8 cellular contexts compared by ENCODE assay signal in the genomic region with DNA sequence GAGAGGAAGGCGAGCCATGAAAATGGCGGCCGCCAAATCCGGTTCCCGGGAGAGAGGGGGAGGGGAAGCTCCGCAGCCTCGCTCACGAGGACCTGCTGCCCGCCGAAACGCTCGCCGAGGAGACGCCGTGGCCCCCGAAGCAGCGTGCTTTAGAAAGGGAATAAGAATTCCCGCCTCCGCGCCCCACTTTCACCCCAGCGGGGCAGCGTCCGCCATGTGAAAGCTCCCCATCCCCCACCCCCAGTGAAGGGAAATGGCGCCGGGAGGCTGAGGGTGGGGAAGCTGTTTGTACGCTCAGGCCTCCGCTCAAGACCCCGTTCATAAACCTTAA. TPM values are rescaled to one million over a fixed set of nuclear protein-coding genes. Genes with fewer than 3 reads are reported as not detected.
DNase-seq lines count a peak whose midpoint lies in the region; ATAC-seq and TF ChIP-seq lines count a peak whose summit lies in the region.

No MANE protein-coding gene starts in this region.

- H3K9me2 ChIP-seq in PC-3 (replicated peaks; ENCODE audit: low read length) = no peaks in the 10 kb centered on the region

- H3K4me3 Mint-ChIP-seq in activated T-helper 1 cell treated with anti-CD3 and anti-CD28 coated beads, Interleukin-12 subunit alpha, Interleukin-12 subunit beta, Interleukin-2, Interleukin-4 antibody, amounts not matched to agents 30 ng/mL and 10 ng/mL and 1 ng/mL, durations not matched to agents 14 hours and 24 hours and 36 hours = peak overlapping the region; percentile 100
- H3K4me3 Mint-ChIP-seq in neural crest cell = peak overlapping the region; percentile 100
- peak overlapping the region; percentile 99 to 100 for H3K4me3 Mint-ChIP-seq in stimulated activated naive CD8-positive, alpha-beta T cell treated with anti-CD3 and anti-CD28 coated beads, Interleukin-15, amount 100 ng/mL, for 72 hours

- CTCF ChIA-PET in PC-3 (lab: Charles Lee) = interaction anchor here (0.5 kb wide), 1 partner anchor 85 kb away, joined by 3 read pairs; no protein-coding TSS in a partner anchor

- peaks cover 56% of the 10 kb centered on the region for H3K36me3 ChIP-seq in PC-3 (ENCODE audit: low read depth, low read length)
- peaks cover 2% of the 10 kb centered on the region for H3K36me3 ChIP-seq in fibroblast of lung (ENCODE audit: control insufficient read depth, insufficient read depth, low read length)

- H3K4me2 ChIP-seq in PC-3 (ENCODE audit: low read length) (peak overlapping the region; percentile 82), fibroblast of lung (ENCODE audit: extremely low read depth, insufficient read depth, low read length) (no peak overlapping the region)

- peak overlapping the region; percentile 100 for H3K27ac Mint-ChIP-seq in activated T-helper 1 cell treated with anti-CD3 and anti-CD28 coated beads, Interleukin-12 subunit alpha, Interleukin-12 subunit beta, Interleukin-2, Interleukin-4 antibody, amounts not matched to agents 30 ng/mL and 10 ng/mL and 1 ng/mL, durations not matched to agents 14 hours and 24 hours and 36 hours
- H3K27ac Mint-ChIP-seq in neural crest cell (ENCODE audit: unreplicated experiment) = peak overlapping the region; percentile 99
- peak overlapping the region; percentile 100 for H3K27ac Mint-ChIP-seq in stimulated activated naive CD8-positive, alpha-beta T cell treated with anti-CD3 and anti-CD28 coated beads, Interleukin-15, amount 100 ng/mL, for 72 hours

- H3K79me2 ChIP-seq in PC-3 (ENCODE audit: low read length) = peaks cover 91% of the 10 kb centered on the region
- peaks cover 90% of the 10 kb centered on the region for H3K79me2 ChIP-seq in fibroblast of lung (ENCODE audit: control insufficient read depth, insufficient read depth, low read length)

- peaks cover 21% of the 10 kb centered on the region for H3F3A ChIP-seq in PC-3 (ENCODE audit: low read length, unreplicated experiment)

- H3K4me1 ChIP-seq in PC-3 (ENCODE audit: insufficient read depth, low read length) (peaks cover 30% of the 10 kb centered on the region), fibroblast of lung (ENCODE audit: control insufficient read depth, extremely low read depth, insufficient read depth, low read length) (peaks cover 10% of the 10 kb centered on the region)

- H3K36me3 Mint-ChIP-seq in activated T-helper 1 cell treated with anti-CD3 and anti-CD28 coated beads, Interleukin-12 subunit alpha, Interleukin-12 subunit beta, Interleukin-2, Interleukin-4 antibody, amounts not matched to agents 30 ng/mL and 10 ng/mL and 1 ng/mL, durations not matched to agents 14 hours and 24 hours and 36 hours (ENCODE audit: low read depth) = peaks cover 70% of the 10 kb centered on the region
- H3K36me3 Mint-ChIP-seq in neural crest cell (ENCODE audit: low read depth) = peaks cover 57% of the 10 kb centered on the region

- peaks cover 75% of the 10 kb centered on the region for H4K20me1 ChIP-seq in PC-3 (ENCODE audit: low read length)
- H4K20me1 ChIP-seq in fibroblast of lung (ENCODE audit: control insufficient read depth, extremely low read depth, insufficient read depth, low read length) = peaks cover 10% of the 10 kb centered on the region

- H3K9me3 ChIP-seq in PC-3 (ENCODE audit: low read length) = no peaks in the 10 kb centered on the region
- no peaks in the 10 kb centered on the region for H3K9me3 ChIP-seq in fibroblast of lung (ENCODE audit: control insufficient read depth, insufficient read depth, low read depth, low read length)

- H3K27me3 Mint-ChIP-seq in activated T-helper 1 cell treated with anti-CD3 and anti-CD28 coated beads, Interleukin-12 subunit alpha, Interleukin-12 subunit beta, Interleukin-2, Interleukin-4 antibody, amounts not matched to agents 30 ng/mL and 10 ng/mL and 1 ng/mL, durations not matched to agents 14 hours and 24 hours and 36 hours (ENCODE audit: insufficient read depth) = no peaks in the 10 kb centered on the region
- peaks cover 48% of the 10 kb centered on the region for H3K27me3 Mint-ChIP-seq in neural crest cell (ENCODE audit: low read depth)
- no peaks in the 10 kb centered on the region for H3K27me3 Mint-ChIP-seq in stimulated activated naive CD8-positive, alpha-beta T cell treated with anti-CD3 and anti-CD28 coated beads, Interleukin-15, amount 100 ng/mL, for 72 hours

- ATAC-seq in HG03342 (IDR thresholded peaks at IDR 0.05; ENCODE audit: unreplicated experiment) (peak; percentile 5), PC-3 (peak; percentile 9; the same call in 1 of the 2 replicates)
- peak; percentile 35 for ATAC-seq in stimulated activated naive CD8-positive, alpha-beta T cell treated with anti-CD3 and anti-CD28 coated beads, Interleukin-15, amount 100 ng/mL, for 72 hours

- H3K9me3 Mint-ChIP-seq in activated T-helper 1 cell treated with anti-CD3 and anti-CD28 coated beads, Interleukin-12 subunit alpha, Interleukin-12 subunit beta, Interleukin-2, Interleukin-4 antibody, amounts not matched to agents 30 ng/mL and 10 ng/mL and 1 ng/mL, durations not matched to agents 14 hours and 24 hours and 36 hours = no peaks in the 10 kb centered on the region
- H3K9me3 Mint-ChIP-seq in neural crest cell = peaks cover 6% of the 10 kb centered on the region
- H3K9me3 Mint-ChIP-seq in stimulated activated naive CD8-positive, alpha-beta T cell treated with anti-CD3 and anti-CD28 coated beads, Interleukin-15, amount 100 ng/mL, for 72 hours = no peaks in the 10 kb centered on the region

- H3K4me1 Mint-ChIP-seq in activated T-helper 1 cell treated with anti-CD3 and anti-CD28 coated beads, Interleukin-12 subunit alpha, Interleukin-12 subunit beta, Interleukin-2, Interleukin-4 antibody, amounts not matched to agents 30 ng/mL and 10 ng/mL and 1 ng/mL, durations not matched to agents 14 hours and 24 hours and 36 hours (ENCODE audit: low read depth) = peaks cover 47% of the 10 kb centered on the region
- peaks cover 62% of the 10 kb centered on the region for H3K4me1 Mint-ChIP-seq in neural crest cell
- H3K4me1 Mint-ChIP-seq in stimulated activated naive CD8-positive, alpha-beta T cell treated with anti-CD3 and anti-CD28 coated beads, Interleukin-15, amount 100 ng/mL, for 72 hours = peaks cover 56% of the 10 kb centered on the region

- no peaks in the 10 kb centered on the region for H3K27me3 ChIP-seq in PC-3 (ENCODE audit: low read length)
- H3K27me3 ChIP-seq in fibroblast of lung (ENCODE audit: control insufficient read depth, insufficient read depth, low read length) = no peaks in the 10 kb centered on the region

- DNase-seq in EL = peak; percentile 57
- DNase-seq in PC-3 = peak; percentile 38
- peak; percentile 70 for DNase-seq in activated T-helper 1 cell treated with anti-CD3 and anti-CD28 coated beads, Interleukin-12 subunit alpha, Interleukin-12 subunit beta, Interleukin-2, Interleukin-4 antibody, amounts not matched to agents 30 ng/mL and 10 ng/mL and 1 ng/mL, durations not matched to agents 14 hours and 24 hours and 36 hours (ENCODE audit: low spot score)
- no peak for DNase-seq in fibroblast of lung (ENCODE audit: low read depth in 2 of 2)
- peak; percentile 59 for DNase-seq in neural crest cell (ENCODE audit: low read depth, low spot score)
- DNase-seq in stimulated activated naive CD8-positive, alpha-beta T cell treated with anti-CD3 and anti-CD28 coated beads, Interleukin-15, amount 100 ng/mL, for 72 hours = peak; percentile 80 to 83
- DNase-seq in GM19240 (ENCODE audit: insufficient read length, low spot score) = no peak

- intact Hi-C loops in PC-3 (cut with micrococcal nuclease) = loop anchor here (5.0 kb wide), 2 partner anchors 92 to 967 kb away; a partner anchor contains a TSS
- intact Hi-C loops in activated T-helper 1 cell treated with anti-CD3 and anti-CD28 coated beads, Interleukin-12 subunit alpha, Interleukin-12 subunit beta, Interleukin-2, Interleukin-4 antibody, amounts not matched to agents 30 ng/mL and 10 ng/mL and 1 ng/mL, durations not matched to agents 14 hours and 24 hours and 36 hours (cut with micrococcal nuclease) = loop anchor here (1.0 to 10.0 kb wide), 4 partner anchors 44 to 1463 kb away; a partner anchor contains a TSS

- TF ChIP-seq CTCF in PC-3 (conservative IDR thresholded peaks at IDR 0.05; ENCODE audit: low read depth, low read length) (no peak), fibroblast of lung (conservative IDR thresholded peaks at IDR 0.05 in 1 of 2, IDR thresholded peaks at IDR 0.05 in 1 of 2; ENCODE audit: low read depth in 1 of 2, low read length in 2 of 2) (no peak), neural crest cell (conservative IDR thresholded peaks at IDR 0.05) (no peak)

- POLR2A ChIA-PET in PC-3 (lab: Charles Lee; ENCODE audit: unreplicated experiment) = interaction anchor here (0.6 to 0.7 kb wide), 3 partner anchors 118 to 975 kb away, joined by 3 to 9 read pairs (median 4); no protein-coding TSS in a partner anchor

- H3K9ac ChIP-seq in PC-3 (ENCODE audit: low read length) (peak overlapping the region; percentile 96), fibroblast of lung (ENCODE audit: insufficient read depth, low read length) (peak overlapping the region; percentile 95)

- peak overlapping the region; percentile 99 for H3K4me3 ChIP-seq in PC-3 (ENCODE audit: low read length)
- peak overlapping the region; percentile 87 to 99 (median 92) for H3K4me3 ChIP-seq in fibroblast of lung (replicated peaks in 1 of 4; ENCODE audit: control extremely low read depth in 1 of 4, insufficient read depth in 1 of 4, low read depth in 3 of 4, low read length in 4 of 4)

- peak overlapping the region; percentile 78 for H3K27ac ChIP-seq in PC-3 (ENCODE audit: low read length)
- H3K27ac ChIP-seq in fibroblast of lung (ENCODE audit: insufficient read depth, low read length) = peak overlapping the region; percentile 98

- BruUV-seq in PC-3 (replicated peaks; lab: Mats Ljungman, UMichigan) = TSS peak; percentile 36

- H2AFZ ChIP-seq in PC-3 (ENCODE audit: low read length) (no peak overlapping the region), fibroblast of lung (ENCODE audit: low read length) (no peak overlapping the region)

RNA-seq across cellular contexts. Expression of a gene that starts 0.5 kb away (rescaled TPM):
- total RNA-seq in PC-3 (2014; rRNA removed) (304 and 457 TPM in 2 replicates), fibroblast of lung (65.0 and 82.1 TPM in 2 replicates), neural crest cell (1,068 and 1,071 TPM in 2 replicates)
- 821 and 823 TPM in 2 replicates for total RNA-seq in activated T-helper 1 cell treated with anti-CD3 and anti-CD28 coated beads, Interleukin-12 subunit alpha, Interleukin-12 subunit beta, Interleukin-2, Interleukin-4 antibody, amounts not matched to agents 30 ng/mL and 10 ng/mL and 1 ng/mL, durations not matched to agents 14 hours and 24 hours and 36 hours
- polyA plus RNA-seq in fibroblast of lung = 428 and 602 TPM in 2 replicates
- 706 and 1,019 TPM in 2 replicates for polyA plus RNA-seq in fibroblast of lung (2012)
- 35.1 and 40.6 TPM in 2 replicates for polyA minus RNA-seq in fibroblast of lung (ENCODE audit: low replicate concordance)

RNA-seq across cellular contexts. Expression of a gene that starts 1.5 kb away (rescaled TPM):
- 126 and 132 TPM in 2 replicates for total RNA-seq in PC-3 (2014; rRNA removed)
- 284 and 298 TPM in 2 replicates for total RNA-seq in activated T-helper 1 cell treated with anti-CD3 and anti-CD28 coated beads, Interleukin-12 subunit alpha, Interleukin-12 subunit beta, Interleukin-2, Interleukin-4 antibody, amounts not matched to agents 30 ng/mL and 10 ng/mL and 1 ng/mL, durations not matched to agents 14 hours and 24 hours and 36 hours
- 105 and 121 TPM in 2 replicates for total RNA-seq in fibroblast of lung
- 124 and 136 TPM in 2 replicates for polyA plus RNA-seq in fibroblast of lung
- polyA plus RNA-seq in fibroblast of lung (2012) = 135 and 136 TPM in 2 replicates
- polyA minus RNA-seq in fibroblast of lung (ENCODE audit: low replicate concordance) = 2.0 and 4.4 TPM in 2 replicates
- total RNA-seq in neural crest cell = 291 and 293 TPM in 2 replicates

RNA-seq across cellular contexts. Expression of a gene that starts 48.1 kb away (rescaled TPM):
- total RNA-seq in PC-3 (2014; rRNA removed) = 40.0 and 45.2 TPM in 2 replicates
- 80.1 TPM in 2 replicates for total RNA-seq in activated T-helper 1 cell treated with anti-CD3 and anti-CD28 coated beads, Interleukin-12 subunit alpha, Interleukin-12 subunit beta, Interleukin-2, Interleukin-4 antibody, amounts not matched to agents 30 ng/mL and 10 ng/mL and 1 ng/mL, durations not matched to agents 14 hours and 24 hours and 36 hours
- 5.4 and 9.1 TPM in 2 replicates for total RNA-seq in fibroblast of lung
- polyA plus RNA-seq in fibroblast of lung = 5.3 and 12.2 TPM in 2 replicates
- polyA plus RNA-seq in fibroblast of lung (2012) = 3.2 and 7.3 TPM in 2 replicates
- polyA minus RNA-seq in fibroblast of lung (ENCODE audit: low replicate concordance) = 0.74 and 2.3 TPM in 2 replicates
- 2.4 and 3.5 TPM in 2 replicates for total RNA-seq in neural crest cell

Comparison
In these comparisons a context has a peak if more than half of its experiments do, and no peak if none do; other contexts are left out.
1. DNase-seq: peak in EL (single experiment), PC-3 (single experiment), activated T-helper 1 cell treated with anti-CD3 and anti-CD28 coated beads, Interleukin-12 subunit alpha, Interleukin-12 subunit beta, Interleukin-2, Interleukin-4 antibody, amounts not matched to agents 30 ng/mL and 10 ng/mL and 1 ng/mL, durations not matched to agents 14 hours and 24 hours and 36 hours (single experiment), neural crest cell (single experiment) and stimulated activated naive CD8-positive, alpha-beta T cell treated with anti-CD3 and anti-CD28 coated beads, Interleukin-15, amount 100 ng/mL, for 72 hours (2 of 2); none in fibroblast of lung (0 of 2) and GM19240 (single experiment).
2. Peak in every context shown above with its lines, with median percentiles within 50 percentile points of each other: ATAC-seq, H3K27ac Mint-ChIP-seq and H3K4me3 Mint-ChIP-seq.